In genomic region chr15:49154799-49155109, GRCh38 we compare ENCODE assay signal across 8 cellular contexts. TPM values are rescaled to one million over a fixed set of nuclear protein-coding genes. Genes with fewer than 3 reads are reported as not detected.
DNase-seq lines count a peak whose midpoint lies in the region; ATAC-seq and TF ChIP-seq lines count a peak whose summit lies in the region.

No MANE protein-coding gene starts in this region.

- peak; percentile 15 for DNase-seq in NCI-H226
- DNase-seq in endodermal cell, result no peak
- peak in 1 of 5 donors; percentile 18 for DNase-seq in ovary
- DNase-seq in posterior vena cava (ENCODE audit: low spot score), result no peak

- peak overlapping the region; percentile 85 for H3K9ac ChIP-seq in endodermal cell (ENCODE audit: extremely low read depth, low read length, poor library complexity, severe bottlenecking)

- TF ChIP-seq EP300 in ovary (IDR thresholded peaks at IDR 0.05), result no peak

- H3K36me3 ChIP-seq in endodermal cell (ENCODE audit: control insufficient read depth, insufficient read depth, low read length), result no peaks in the 10 kb centered on the region
- H3K36me3 ChIP-seq in ovary, result no peaks in the 10 kb centered on the region

- H3K4me3 Mint-ChIP-seq in endodermal cell, result peak overlapping the region; percentile 99

- H3K9me3 ChIP-seq in endodermal cell (ENCODE audit: control insufficient read depth, low read length) (no peaks in the 10 kb centered on the region), ovary (no peaks in the 10 kb centered on the region)

- ATAC-seq in GM19397 (IDR thresholded peaks at IDR 0.05; ENCODE audit: unreplicated experiment) (peak; percentile 15), HG02623 (IDR thresholded peaks at IDR 0.05; ENCODE audit: unreplicated experiment) (no peak), GM21786 (IDR thresholded peaks at IDR 0.05; ENCODE audit: unreplicated experiment) (no peak), GM18867 (IDR thresholded peaks at IDR 0.05; ENCODE audit: unreplicated experiment) (no peak)

- TF ChIP-seq CTCF in endodermal cell (conservative IDR thresholded peaks at IDR 0.05) (no peak), ovary (IDR thresholded peaks at IDR 0.05) (no peak)

- no peaks in the 10 kb centered on the region for H3K27me3 Mint-ChIP-seq in endodermal cell (ENCODE audit: insufficient read depth)

- H3K27me3 ChIP-seq in endodermal cell (ENCODE audit: control insufficient read depth, insufficient read depth, low read length, poor library complexity, severe bottlenecking) (no peaks in the 10 kb centered on the region), ovary (no peaks in the 10 kb centered on the region)

- no peaks in the 10 kb centered on the region for H3K9me3 Mint-ChIP-seq in endodermal cell

- no peak for TF ChIP-seq POLR2A in ovary (IDR thresholded peaks at IDR 0.05)

- H3K4me1 ChIP-seq in endodermal cell (ENCODE audit: control insufficient read depth, insufficient read depth, low read length) (no peaks in the 10 kb centered on the region), ovary (ENCODE audit: insufficient read depth) (peaks cover 2% of the 10 kb centered on the region)

- 0% methylated on average over 4 to 7 of the region's 7 CpGs for WGBS in endodermal cell (ENCODE audit: insufficient coverage in 1 of 2, insufficient read length in 1 of 2), 2 experiments
- 0 to 1% (median 0%) methylated on average over 7 of the region's 7 CpGs for WGBS in ovary, 3 donors

- peak overlapping the region; percentile 98 for H3K27ac Mint-ChIP-seq in endodermal cell

- H3K4me1 Mint-ChIP-seq in endodermal cell, result peaks cover 14% of the 10 kb centered on the region

- H3K4me3 ChIP-seq in endodermal cell (ENCODE audit: low read length), result peak overlapping the region; percentile 99
- peak overlapping the region; percentile 93 for H3K4me3 ChIP-seq in ovary

- no peaks in the 10 kb centered on the region for H3K36me3 Mint-ChIP-seq in endodermal cell (ENCODE audit: low read depth)

- H3K27ac ChIP-seq in endodermal cell (ENCODE audit: low read depth, low read length) (peak overlapping the region; percentile 34), ovary (peak overlapping the region; percentile 37 to 62)

- intact Hi-C loops in ovary (cut with DNase I) (no loop called here), posterior vena cava (cut with DNase I) (loop anchor here in 1 of 2 donors (10.0 kb wide), 1 partner anchor 290 kb away; no protein-coding TSS in a partner anchor)

RNA-seq across cellular contexts. Expression of gene COPS2, which starts 0.6 kb away (rescaled TPM):
- total RNA-seq in endodermal cell, result 10 to 100 TPM; 57.1 to 60.9 TPM
- polyA plus RNA-seq in endodermal cell (2013, experiment 1 of 2), result 93.3 TPM
- 95.2 TPM for polyA plus RNA-seq in endodermal cell (2013, experiment 2 of 2)
- 10 to 100 TPM; 44.2 to 95.4 (median 80.0) TPM for total RNA-seq in ovary
- 10 to 100 TPM; 66.1 to 80.5 TPM for polyA plus RNA-seq in ovary
- total RNA-seq in posterior vena cava, result 10 to 100 TPM; 80.8 to 82.4 TPM

RNA-seq across cellular contexts. Expression of gene GALK2, which starts 15.3 kb away (rescaled TPM):
- 10 to 100 TPM; 13.4 to 19.1 TPM for total RNA-seq in endodermal cell
- polyA plus RNA-seq in endodermal cell (2013, experiment 1 of 2), result 14.5 TPM
- polyA plus RNA-seq in endodermal cell (2013, experiment 2 of 2), result 13.2 TPM
- 10 to 100 TPM; 37.2 to 49.2 (median 39.8) TPM for total RNA-seq in ovary
- 10 to 100 TPM; 14.4 to 16.7 TPM for polyA plus RNA-seq in ovary
- 10 to 100 TPM; 32.1 to 34.0 TPM for total RNA-seq in posterior vena cava
